In the genomic region with DNA sequence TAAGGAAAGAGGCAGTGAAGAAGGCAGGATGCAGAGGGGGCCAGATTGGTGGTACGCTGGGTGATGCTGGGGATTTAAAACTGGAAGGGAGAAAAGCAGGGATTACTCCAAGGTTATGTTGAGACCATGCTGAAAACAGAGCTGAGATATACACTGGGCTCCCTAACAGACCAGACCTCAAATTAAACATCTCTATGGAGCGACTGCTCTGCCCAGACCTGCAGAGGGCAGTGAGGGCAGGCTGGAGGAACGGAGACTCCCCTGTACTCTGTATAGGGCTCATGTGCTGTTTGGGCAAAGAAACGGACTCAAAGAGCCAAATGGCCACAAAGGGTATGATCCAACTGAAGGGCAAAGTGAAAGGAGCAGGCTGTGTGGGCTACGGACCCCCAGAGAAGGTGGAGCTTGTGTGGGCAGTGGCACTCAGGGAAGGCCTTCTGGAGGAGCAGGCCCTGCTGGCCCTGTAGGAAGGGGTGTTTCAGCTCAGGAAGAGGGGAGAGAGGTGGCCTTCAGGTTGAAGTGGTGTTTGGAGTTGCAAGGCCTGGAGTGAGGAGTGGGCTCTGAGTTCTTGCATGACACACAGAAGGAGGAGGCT, we compare ENCODE assay signal across 1 cellular context.
TF ChIP-seq lines count a peak whose summit lies in the region.

No MANE protein-coding gene starts in this region.

TF ChIP-seq in K562, 482 proteins besides CTCF, POLR2A, EP300 and RAD21:
- TF ChIP-seq MCM2 (IDR thresholded peaks at IDR 0.05; ENCODE audit: low read depth) (no peak), CHD4 (IDR thresholded peaks at IDR 0.05; ENCODE audit: insufficient read depth, insufficient replicate concordance, low read depth, low read length, poor library complexity, severe bottlenecking) (no peak), TOE1 (IDR thresholded peaks at IDR 0.05; ENCODE audit: borderline replicate concordance) (no peak), TOE1 (CRISPR knock-in tag; IDR thresholded peaks at IDR 0.05; ENCODE audit: borderline replicate concordance, low read depth) (no peak), TAF7 (tag; IDR thresholded peaks at IDR 0.05) (no peak)
